18 cellular contexts compared by ENCODE assay signal in genomic region chr12:93794738-93795137, GRCh38.
DNase-seq lines count a peak whose midpoint lies in the region; ATAC-seq, FAIRE-seq and TF ChIP-seq lines count a peak whose summit lies in the region.
"Had no signal": no experiment of that assay in that cellular context is flagged by ENCODE, and none has a peak within 500 bp of the region (broad histone marks: within the 10 kb centered on the region; RNA-seq: fewer than 3 reads in every experiment).

No MANE protein-coding gene starts in this region.

- H3K4me1 Mint-ChIP-seq in stimulated activated memory B cell treated with anti-CD40 and anti-IgM and Interleukin-4, amounts not matched to agents 10 μg/mL and 1 μg/mL and 100 μg/mL, for 72 hours, result no peaks in the 10 kb centered on the region

- FAIRE-seq in GM12891 (lab: Jason Lieb, UNC), result no peak
- FAIRE-seq: H1, HTR-8/SVneo had no signal

- H3K36me3 Mint-ChIP-seq in stimulated activated memory B cell treated with anti-CD40 and anti-IgM and Interleukin-4, amounts not matched to agents 10 μg/mL and 1 μg/mL and 100 μg/mL, for 72 hours, result peaks cover under 1% of the 10 kb centered on the region

- DNase-seq in GM12891 (ENCODE audit: insufficient read length, low spot score), result no peak
- DNase-seq in NCI-H526 treated with DMSO at 0.1 percent for 48 hours (lab: John Stamatoyannopoulos, UW), result peak; percentile 8
- DNase-seq in DMS153 treated with DMSO at 0.1 percent for 48 hours (lab: John Stamatoyannopoulos, UW; ENCODE audit: unreplicated experiment), result no peak
- no peak for DNase-seq in GM19238 (ENCODE audit: insufficient read length, low spot score)
- DNase-seq: Calu3; CD8-positive, alpha-beta T cell; DMS53; DND-41; H9; Kasumi-1; KBM-7 had no signal

- H3K27ac Mint-ChIP-seq in stimulated activated memory B cell treated with anti-CD40 and anti-IgM and Interleukin-4, amounts not matched to agents 10 μg/mL and 1 μg/mL and 100 μg/mL, for 72 hours, result no peak overlapping the region
- H3K27ac Mint-ChIP-seq: B cell; CD8-positive, alpha-beta T cell; H9; IgD-negative memory B cell had no signal

- no peaks in the 10 kb centered on the region for H3K27me3 Mint-ChIP-seq in stimulated activated memory B cell treated with anti-CD40 and anti-IgM and Interleukin-4, amounts not matched to agents 10 μg/mL and 1 μg/mL and 100 μg/mL, for 72 hours
- H3K27me3 Mint-ChIP-seq: B cell, IgD-negative memory B cell had no signal

- ATAC-seq in GM19351 (IDR thresholded peaks at IDR 0.05; ENCODE audit: unreplicated experiment), result peak; percentile 65
- ATAC-seq in stimulated activated memory B cell treated with anti-CD40 and anti-IgM and Interleukin-4, amounts not matched to agents 10 μg/mL and 1 μg/mL and 100 μg/mL, for 72 hours, result peak; percentile 70
- ATAC-seq in HG02970 (IDR thresholded peaks at IDR 0.05; ENCODE audit: low FRiP score, unreplicated experiment), result no peak
- ATAC-seq: CD8-positive, alpha-beta T cell had no signal

- H3K4me3 Mint-ChIP-seq in stimulated activated memory B cell treated with anti-CD40 and anti-IgM and Interleukin-4, amounts not matched to agents 10 μg/mL and 1 μg/mL and 100 μg/mL, for 72 hours, result no peak overlapping the region
- H3K4me3 Mint-ChIP-seq: B cell; CD8-positive, alpha-beta T cell; H9; IgD-negative memory B cell had no signal

- TF ChIP-seq POLR2A in GM12891 (IDR thresholded peaks at IDR 0.05; ENCODE audit: low read depth, low read length), result no peak

- no peaks in the 10 kb centered on the region for H3K9me3 Mint-ChIP-seq in stimulated activated memory B cell treated with anti-CD40 and anti-IgM and Interleukin-4, amounts not matched to agents 10 μg/mL and 1 μg/mL and 100 μg/mL, for 72 hours
- H3K9me3 Mint-ChIP-seq: CD8-positive, alpha-beta T cell; H9; IgD-negative memory B cell had no signal

TF ChIP-seq in GM12891, 5 proteins besides CTCF, POLR2A, EP300 and RAD21:
- peak; percentile 26; the same call in 1 of the 2 replicates for TF ChIP-seq SPI1 (IDR thresholded peaks at IDR 0.05; ENCODE audit: low read depth, low read length)
- TF ChIP-seq POLR2AphosphoS5 (IDR thresholded peaks at IDR 0.05; ENCODE audit: low read depth, low read length), result no peak
